Comparison of ENCODE assay signal across 1 cellular context in the genomic region with DNA sequence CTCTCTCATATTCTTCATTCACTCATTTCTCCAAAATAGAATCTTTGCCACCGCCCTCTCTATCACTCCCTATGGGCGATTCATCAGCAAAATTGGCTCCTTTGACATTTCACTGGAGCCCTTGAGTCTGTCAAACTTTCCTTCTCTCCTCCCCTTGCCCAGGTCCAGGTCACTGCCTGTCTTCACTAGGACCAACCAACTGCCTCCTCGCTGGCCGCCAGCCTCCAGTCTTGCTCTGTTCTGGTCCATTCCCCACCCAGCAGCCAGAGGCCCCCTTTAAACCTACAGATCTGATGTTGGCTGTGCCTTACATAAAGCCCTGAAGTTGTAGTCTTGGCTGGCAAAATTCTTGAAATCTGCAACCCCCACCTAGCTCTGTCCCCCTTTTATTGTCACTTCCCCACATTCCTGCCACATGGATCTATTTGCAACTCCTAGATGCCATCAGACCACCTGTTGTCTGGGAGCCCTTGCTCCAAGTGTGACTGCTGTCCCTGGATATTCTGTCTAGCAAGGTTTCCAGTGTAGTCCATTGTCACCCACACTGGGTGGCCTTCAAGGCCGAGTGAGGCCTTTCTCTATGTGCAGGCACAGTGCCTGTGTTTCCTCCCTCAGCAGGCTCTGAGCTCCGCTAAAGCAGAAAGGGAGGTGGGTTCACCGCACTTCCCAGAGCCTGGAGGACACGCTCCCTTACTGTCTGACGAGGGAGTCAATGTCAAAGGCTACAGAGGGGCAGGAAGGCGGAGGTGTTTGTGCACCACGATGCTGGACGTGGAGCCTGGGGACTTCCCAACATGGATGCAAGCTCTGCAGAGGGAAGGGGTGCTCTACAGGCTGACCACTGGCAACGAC.
TF ChIP-seq lines count a peak whose summit lies in the region.

No MANE protein-coding gene starts in this region.

TF ChIP-seq in H1, 55 proteins besides CTCF, POLR2A, EP300 and RAD21:
- no peak for TF ChIP-seq TBP (IDR thresholded peaks at IDR 0.05; ENCODE audit: low read depth, low read length)
TF ChIP-seq in H1: peak in this region for 0.
